In the genomic region with DNA sequence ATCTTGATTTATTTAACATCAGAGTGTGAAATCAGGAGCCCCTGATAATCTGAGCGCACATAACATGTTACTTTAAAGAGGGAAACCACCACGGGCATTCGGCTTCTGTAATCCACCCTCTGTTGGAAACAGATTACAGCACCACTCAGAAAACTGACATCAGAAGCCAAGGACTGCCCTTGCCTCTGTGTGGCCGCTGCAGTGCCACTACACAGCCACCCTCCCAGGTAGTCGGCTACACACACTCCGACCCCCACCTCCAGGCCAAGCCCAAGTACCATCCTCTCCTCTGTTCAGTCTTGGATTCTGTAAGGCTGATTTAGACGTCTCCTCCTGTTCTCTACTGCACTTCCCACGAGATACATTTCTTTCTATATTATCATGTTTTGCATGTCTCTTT, we compare ENCODE assay signal across 20 cellular contexts.
DNase-seq lines count a peak whose midpoint lies in the region; ATAC-seq and TF ChIP-seq lines count a peak whose summit lies in the region.
"Had no signal": no experiment of that assay in that cellular context is flagged by ENCODE, and none has a peak within 500 bp of the region (broad histone marks: within the 10 kb centered on the region; RNA-seq: fewer than 3 reads in every experiment).

No MANE protein-coding gene starts in this region.

- H3K9me3 Mint-ChIP-seq in GM23338: peaks cover 11% of the 10 kb centered on the region; the same call in 2 of the 3 replicates
- peaks cover 24% of the 10 kb centered on the region for H3K9me3 Mint-ChIP-seq in WTC11
- H3K9me3 Mint-ChIP-seq in neural crest cell: peaks cover 4% of the 10 kb centered on the region

- H3K36me3 Mint-ChIP-seq in GM23338 (ENCODE audit: low read depth): peaks cover 14% of the 10 kb centered on the region
- peaks cover 18% of the 10 kb centered on the region for H3K36me3 Mint-ChIP-seq in WTC11
- H3K36me3 Mint-ChIP-seq in neural crest cell (ENCODE audit: low read depth): peaks cover 4% of the 10 kb centered on the region

- H3K27me3 Mint-ChIP-seq in GM23338 (ENCODE audit: insufficient read depth, low read depth, poor library complexity) (peaks cover 3% of the 10 kb centered on the region), WTC11 (ENCODE audit: low read depth) (no peaks in the 10 kb centered on the region; the same call in 1 of the 2 replicates), neural crest cell (ENCODE audit: low read depth) (no peaks in the 10 kb centered on the region)
- H3K27me3 Mint-ChIP-seq: CD4-positive, alpha-beta T cell had no signal

- H3K4me2 ChIP-seq in GM23338: no peak overlapping the region
- H3K4me2 ChIP-seq: A549 had no signal

- H4K20me1 ChIP-seq in GM23338 (replicated peaks; ENCODE audit: insufficient read depth): no peaks in the 10 kb centered on the region

- no peaks in the 10 kb centered on the region for H3F3A ChIP-seq in GM23338 (replicated peaks; ENCODE audit: low read depth)

- peak; percentile 46 for DNase-seq in DMS 273 (lab: John Stamatoyannopoulos, UW; ENCODE audit: unreplicated experiment)
- DNase-seq in DMS 273 treated with DMSO at 0.1 percent for 48 hours (lab: John Stamatoyannopoulos, UW): no peak
- DNase-seq in GM23338 (ENCODE audit: low spot score): no peak
- no peak for DNase-seq in WTC11 (ENCODE audit: low spot score)
- DNase-seq in neural crest cell (ENCODE audit: low read depth, low spot score): no peak
- DNase-seq in NCI-H82 treated with DMSO at 0.1 percent for 48 hours (lab: John Stamatoyannopoulos, UW; ENCODE audit: unreplicated experiment): no peak
- DNase-seq: AML-193; CD4-positive, alpha-beta T cell; DMS53; DND-41; EL; IMR-90 had no signal

- POLR2A ChIA-PET in WTC11 (lab: Charles Lee): no interaction called here

- no peak overlapping the region for H3K4me3 Mint-ChIP-seq in GM23338
- H3K4me3 Mint-ChIP-seq in WTC11: no peak overlapping the region
- no peak overlapping the region for H3K4me3 Mint-ChIP-seq in neural crest cell
- H3K4me3 Mint-ChIP-seq: CD4-positive, alpha-beta T cell had no signal

- H3K4me1 Mint-ChIP-seq in GM23338 (peaks cover 12% of the 10 kb centered on the region; the same call in 2 of the 3 replicates), WTC11 (peaks cover 7% of the 10 kb centered on the region), neural crest cell (peaks cover 8% of the 10 kb centered on the region)

- TF ChIP-seq CTCF in GM23338 (conservative IDR thresholded peaks at IDR 0.05; ENCODE audit: low read depth in 2 of 2) (no peak), WTC11 (IDR thresholded peaks at IDR 0.05) (no peak), neural crest cell (conservative IDR thresholded peaks at IDR 0.05) (no peak)

- CTCF ChIA-PET in WTC11 (lab: Charles Lee): no interaction called here

- no peak overlapping the region for H3K27ac ChIP-seq in GM23338 (ENCODE audit: low read depth)
- H3K27ac ChIP-seq: 22Rv1, C4-2B, HL-60 had no signal

- H3K27ac Mint-ChIP-seq in GM23338 (peak overlapping the region; percentile 4; the same call in 1 of the 2 replicates), WTC11 (no peak overlapping the region; the same call in 1 of the 2 replicates), neural crest cell (ENCODE audit: unreplicated experiment) (peak overlapping the region; percentile 2)
- H3K27ac Mint-ChIP-seq: CD4-positive, alpha-beta T cell had no signal

- no peaks in the 10 kb centered on the region for H3K79me2 ChIP-seq in GM23338 (replicated peaks; ENCODE audit: insufficient read depth)

- no peaks in the 10 kb centered on the region for H3K4me1 ChIP-seq in GM23338 (ENCODE audit: insufficient read depth)
- H3K4me1 ChIP-seq: A549, HAP-1 had no signal

- H3K36me3 ChIP-seq in GM23338 (ENCODE audit: insufficient read depth): no peaks in the 10 kb centered on the region
- H3K36me3 ChIP-seq: HAP-1 had no signal

- H3K9me2 ChIP-seq in GM23338 (ENCODE audit: insufficient read depth): no peaks in the 10 kb centered on the region

- no peak overlapping the region for H3K4me3 ChIP-seq in GM23338
- H3K4me3 ChIP-seq: A549, GM12878, HAP-1 had no signal

- H3K27me3 ChIP-seq in GM23338 (ENCODE audit: insufficient read depth): no peaks in the 10 kb centered on the region

- ATAC-seq in GM23338 (peak; percentile 54), WTC11 (peak; percentile 60; the same call in 1 of the 2 replicates), HG02852 (IDR thresholded peaks at IDR 0.05; ENCODE audit: unreplicated experiment) (no peak), HG03460 (IDR thresholded peaks at IDR 0.05; ENCODE audit: unreplicated experiment) (no peak)
- ATAC-seq: GM12878 had no signal

- H2AFZ ChIP-seq in GM23338: no peak overlapping the region

TF ChIP-seq in GM23338, 12 proteins besides CTCF, POLR2A, EP300 and RAD21 (continues in another document):
- TF ChIP-seq EZH2 (IDR thresholded peaks at IDR 0.05; ENCODE audit: low read depth, unreplicated experiment) (no peak), ZNF114 (CRISPR knock-in tag; IDR thresholded peaks at IDR 0.05) (no peak), POLR2AphosphoS5 (IDR thresholded peaks at IDR 0.05; ENCODE audit: low read depth) (no peak), STAT1 (IDR thresholded peaks at IDR 0.05; ENCODE audit: unreplicated experiment) (no peak), EZH2phosphoT487 (IDR thresholded peaks at IDR 0.05; ENCODE audit: unreplicated experiment) (no peak), ZNF331 (CRISPR knock-in tag; IDR thresholded peaks at IDR 0.05; ENCODE audit: low read depth) (no peak), NANOG (IDR thresholded peaks at IDR 0.05; ENCODE audit: borderline replicate concordance) (no peak)
- TF ChIP-seq, protein P1, sequence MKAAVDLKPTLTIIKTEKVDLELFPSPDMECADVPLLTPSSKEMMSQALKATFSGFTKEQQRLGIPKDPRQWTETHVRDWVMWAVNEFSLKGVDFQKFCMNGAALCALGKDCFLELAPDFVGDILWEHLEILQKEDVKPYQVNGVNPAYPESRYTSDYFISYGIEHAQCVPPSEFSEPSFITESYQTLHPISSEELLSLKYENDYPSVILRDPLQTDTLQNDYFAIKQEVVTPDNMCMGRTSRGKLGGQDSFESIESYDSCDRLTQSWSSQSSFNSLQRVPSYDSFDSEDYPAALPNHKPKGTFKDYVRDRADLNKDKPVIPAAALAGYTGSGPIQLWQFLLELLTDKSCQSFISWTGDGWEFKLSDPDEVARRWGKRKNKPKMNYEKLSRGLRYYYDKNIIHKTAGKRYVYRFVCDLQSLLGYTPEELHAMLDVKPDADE (IDR thresholded peaks at IDR 0.05): no peak

TF ChIP-seq in WTC11, 78 proteins besides CTCF, POLR2A, EP300 and RAD21:
- TF ChIP-seq TCF7 (CRISPR knock-in tag; IDR thresholded peaks at IDR 0.05; ENCODE audit: low read depth) (no peak), NR3C1 (CRISPR knock-in tag; conservative IDR thresholded peaks at IDR 0.05; ENCODE audit: low read depth) (no peak), ZNF396 (CRISPR knock-in tag; IDR thresholded peaks at IDR 0.05; ENCODE audit: borderline replicate concordance) (no peak), ELF4 (CRISPR knock-in tag; IDR thresholded peaks at IDR 0.05; ENCODE audit: low read depth) (no peak), KAT7 (CRISPR knock-in tag; IDR thresholded peaks at IDR 0.05; ENCODE audit: borderline replicate concordance) (no peak), ZNF416 (CRISPR knock-in tag; IDR thresholded peaks at IDR 0.05) (no peak)
- TF ChIP-seq, protein P2, sequence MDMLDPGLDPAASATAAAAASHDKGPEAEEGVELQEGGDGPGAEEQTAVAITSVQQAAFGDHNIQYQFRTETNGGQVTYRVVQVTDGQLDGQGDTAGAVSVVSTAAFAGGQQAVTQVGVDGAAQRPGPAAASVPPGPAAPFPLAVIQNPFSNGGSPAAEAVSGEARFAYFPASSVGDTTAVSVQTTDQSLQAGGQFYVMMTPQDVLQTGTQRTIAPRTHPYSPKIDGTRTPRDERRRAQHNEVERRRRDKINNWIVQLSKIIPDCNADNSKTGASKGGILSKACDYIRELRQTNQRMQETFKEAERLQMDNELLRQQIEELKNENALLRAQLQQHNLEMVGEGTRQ (CRISPR knock-in tag; IDR thresholded peaks at IDR 0.05): no peak
- TF ChIP-seq, protein P3, sequence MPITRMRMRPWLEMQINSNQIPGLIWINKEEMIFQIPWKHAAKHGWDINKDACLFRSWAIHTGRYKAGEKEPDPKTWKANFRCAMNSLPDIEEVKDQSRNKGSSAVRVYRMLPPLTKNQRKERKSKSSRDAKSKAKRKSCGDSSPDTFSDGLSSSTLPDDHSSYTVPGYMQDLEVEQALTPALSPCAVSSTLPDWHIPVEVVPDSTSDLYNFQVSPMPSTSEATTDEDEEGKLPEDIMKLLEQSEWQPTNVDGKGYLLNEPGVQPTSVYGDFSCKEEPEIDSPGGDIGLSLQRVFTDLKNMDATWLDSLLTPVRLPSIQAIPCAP (CRISPR knock-in tag; IDR thresholded peaks at IDR 0.05): no peak
- TF ChIP-seq, protein P4, sequence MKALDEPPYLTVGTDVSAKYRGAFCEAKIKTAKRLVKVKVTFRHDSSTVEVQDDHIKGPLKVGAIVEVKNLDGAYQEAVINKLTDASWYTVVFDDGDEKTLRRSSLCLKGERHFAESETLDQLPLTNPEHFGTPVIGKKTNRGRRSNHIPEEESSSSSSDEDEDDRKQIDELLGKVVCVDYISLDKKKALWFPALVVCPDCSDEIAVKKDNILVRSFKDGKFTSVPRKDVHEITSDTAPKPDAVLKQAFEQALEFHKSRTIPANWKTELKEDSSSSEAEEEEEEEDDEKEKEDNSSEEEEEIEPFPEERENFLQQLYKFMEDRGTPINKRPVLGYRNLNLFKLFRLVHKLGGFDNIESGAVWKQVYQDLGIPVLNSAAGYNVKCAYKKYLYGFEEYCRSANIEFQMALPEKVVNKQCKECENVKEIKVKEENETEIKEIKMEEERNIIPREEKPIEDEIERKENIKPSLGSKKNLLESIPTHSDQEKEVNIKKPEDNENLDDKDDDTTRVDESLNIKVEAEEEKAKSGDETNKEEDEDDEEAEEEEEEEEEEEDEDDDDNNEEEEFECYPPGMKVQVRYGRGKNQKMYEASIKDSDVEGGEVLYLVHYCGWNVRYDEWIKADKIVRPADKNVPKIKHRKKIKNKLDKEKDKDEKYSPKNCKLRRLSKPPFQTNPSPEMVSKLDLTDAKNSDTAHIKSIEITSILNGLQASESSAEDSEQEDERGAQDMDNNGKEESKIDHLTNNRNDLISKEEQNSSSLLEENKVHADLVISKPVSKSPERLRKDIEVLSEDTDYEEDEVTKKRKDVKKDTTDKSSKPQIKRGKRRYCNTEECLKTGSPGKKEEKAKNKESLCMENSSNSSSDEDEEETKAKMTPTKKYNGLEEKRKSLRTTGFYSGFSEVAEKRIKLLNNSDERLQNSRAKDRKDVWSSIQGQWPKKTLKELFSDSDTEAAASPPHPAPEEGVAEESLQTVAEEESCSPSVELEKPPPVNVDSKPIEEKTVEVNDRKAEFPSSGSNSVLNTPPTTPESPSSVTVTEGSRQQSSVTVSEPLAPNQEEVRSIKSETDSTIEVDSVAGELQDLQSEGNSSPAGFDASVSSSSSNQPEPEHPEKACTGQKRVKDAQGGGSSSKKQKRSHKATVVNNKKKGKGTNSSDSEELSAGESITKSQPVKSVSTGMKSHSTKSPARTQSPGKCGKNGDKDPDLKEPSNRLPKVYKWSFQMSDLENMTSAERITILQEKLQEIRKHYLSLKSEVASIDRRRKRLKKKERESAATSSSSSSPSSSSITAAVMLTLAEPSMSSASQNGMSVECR (CRISPR knock-in tag; IDR thresholded peaks at IDR 0.05; ENCODE audit: borderline replicate concordance): no peak
TF ChIP-seq in WTC11: peak in this region for 0.

Comparison
In these comparisons a context has a peak if more than half of its experiments do, and no peak if none do; other contexts are left out.
1. ATAC-seq: peak in GM23338 (single experiment) and WTC11 (single experiment); none in HG02852 (single experiment) and HG03460 (single experiment).